8 cellular contexts compared by ENCODE assay signal in the genomic region with DNA sequence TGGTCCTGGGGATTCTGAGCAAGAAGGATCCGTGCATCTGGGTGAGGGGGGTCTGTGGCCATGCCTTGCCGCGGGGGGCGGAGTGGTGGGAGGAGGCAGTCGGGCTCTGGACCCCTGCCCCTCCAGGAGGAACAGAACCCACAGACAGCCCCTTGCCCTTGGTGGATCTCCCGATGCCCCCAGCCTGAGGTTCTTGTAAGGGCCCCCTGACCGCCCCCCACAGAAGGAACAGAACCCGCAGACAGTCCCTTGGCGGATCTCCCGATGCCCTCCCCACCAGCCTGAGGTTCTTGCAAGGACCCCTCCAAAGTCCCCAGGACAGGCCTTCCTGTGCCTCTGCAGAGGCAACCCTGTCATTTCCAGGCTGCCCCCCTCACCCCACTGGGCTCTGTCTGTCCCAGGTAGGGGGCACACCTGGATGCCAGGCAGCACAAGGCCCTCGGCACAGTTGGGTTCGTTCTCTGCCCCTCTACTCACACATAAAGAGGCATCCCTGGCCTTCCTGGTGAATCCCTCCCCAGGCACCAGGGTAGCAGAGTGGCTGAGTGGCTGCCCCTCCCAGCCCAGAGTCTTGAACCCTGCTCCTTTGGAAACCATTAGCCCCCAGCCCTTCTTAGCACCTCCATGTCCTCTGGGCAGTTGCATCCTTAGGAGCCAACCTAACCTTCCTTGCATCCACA. TPM values are rescaled to one million over a fixed set of nuclear protein-coding genes. Genes with fewer than 3 reads are reported as not detected.
DNase-seq lines count a peak whose midpoint lies in the region; ATAC-seq and TF ChIP-seq lines count a peak whose summit lies in the region.

No MANE protein-coding gene starts in this region.

- CTCF ChIA-PET in activated CD4-positive, alpha-beta T cell treated with anti-CD3 and anti-CD28 coated beads, Interleukin-2, amount 10 ng/mL, durations not matched to agents 7 days and 5 days (lab: Charles Lee): interaction anchor here (1.3 to 1.6 kb wide), 2 partner anchors 8 to 204 kb away, joined by 6 to 9 read pairs; no protein-coding TSS in a partner anchor
- CTCF ChIA-PET in mammary epithelial cell (lab: Charles Lee; ENCODE audit: low non-redundant PET): no interaction called here

- H3K79me2 ChIP-seq in mammary epithelial cell (ENCODE audit: insufficient read depth, low read length): peaks cover 73% of the 10 kb centered on the region

- in situ Hi-C loops in mammary epithelial cell (cut with MboI; ENCODE audit: low sequenced_read_pairs in 2 of 2): loop anchor here (5.0 to 10.0 kb wide), 3 partner anchors 63 to 285 kb away; no protein-coding TSS in a partner anchor

- POLR2A ChIA-PET in activated CD4-positive, alpha-beta T cell treated with anti-CD3 and anti-CD28 coated beads, Interleukin-2, amount 10 ng/mL, durations not matched to agents 7 days and 5 days (lab: Charles Lee): no interaction called here

- 70% methylated on average over 3 of the region's 12 CpGs for WGBS in mammary epithelial cell (ENCODE audit: low coverage, missing lambda C conversion rate)
- WGBS in suprapubic skin: 67% methylated on average over 2 of the region's 12 CpGs

- H3K27me3 ChIP-seq in mammary epithelial cell (ENCODE audit: insufficient read depth, low read length) (no peaks in the 10 kb centered on the region), layer of hippocampus (ENCODE audit: control insufficient read depth, insufficient read depth, low read length) (peaks cover 3% of the 10 kb centered on the region), suprapubic skin (peaks cover 15% of the 10 kb centered on the region)

- no peak for DNase-seq in activated CD4-positive, alpha-beta T cell treated with anti-CD3 and anti-CD28 coated beads, Interleukin-2, amount 10 ng/mL, durations not matched to agents 7 days and 5 days
- DNase-seq in activated CD4-positive, alpha-beta T cell treated with anti-CD3 and anti-CD28 coated beads for 4 hours: no peak
- DNase-seq in mammary epithelial cell (no peak), suprapubic skin (ENCODE audit: low spot score in 2 of 2) (peak in 1 of 2 donors; percentile 64), GF-D8 (lab: John Stamatoyannopoulos, UW) (no peak)
- DNase-seq in effector CD8-positive, alpha-beta T cell (lab: John Stamatoyannopoulos, UW): no peak

- H3K9me3 Mint-ChIP-seq in activated CD4-positive, alpha-beta T cell treated with anti-CD3 and anti-CD28 coated beads, Interleukin-2, amount 10 ng/mL, durations not matched to agents 7 days and 5 days: no peaks in the 10 kb centered on the region

- no peak overlapping the region for H3K27ac Mint-ChIP-seq in activated CD4-positive, alpha-beta T cell treated with anti-CD3 and anti-CD28 coated beads, Interleukin-2, amount 10 ng/mL, durations not matched to agents 7 days and 5 days

- intact Hi-C loops in mammary epithelial cell (cut with micrococcal nuclease): loop anchor here (5.0 to 10.0 kb wide), 2 partner anchors 127 to 375 kb away; partner anchors contain the start of genes DUSP28 and RNPEPL1

- ATAC-seq in HG02885 (IDR thresholded peaks at IDR 0.05; ENCODE audit: poor library complexity, unreplicated experiment): no peak

- H3K27ac ChIP-seq in mammary epithelial cell (ENCODE audit: insufficient read depth, low read depth, low read length) (peak overlapping the region; percentile 57), layer of hippocampus (ENCODE audit: low read depth, low read length) (peak overlapping the region; percentile 55), suprapubic skin (peak overlapping the region; percentile 95)

- H3K4me1 ChIP-seq in mammary epithelial cell (ENCODE audit: insufficient read depth, low read length): peaks cover 69% of the 10 kb centered on the region
- peaks cover 91% of the 10 kb centered on the region for H3K4me1 ChIP-seq in suprapubic skin

- H3K9ac ChIP-seq in mammary epithelial cell (ENCODE audit: insufficient read depth, low read length): peak overlapping the region; percentile 62

- H3K36me3 ChIP-seq in mammary epithelial cell (ENCODE audit: insufficient read depth, low read length): no peaks in the 10 kb centered on the region
- H3K36me3 ChIP-seq in suprapubic skin: no peaks in the 10 kb centered on the region

- H3K36me3 Mint-ChIP-seq in activated CD4-positive, alpha-beta T cell treated with anti-CD3 and anti-CD28 coated beads, Interleukin-2, amount 10 ng/mL, durations not matched to agents 7 days and 5 days (ENCODE audit: low read depth): no peaks in the 10 kb centered on the region

- no peak overlapping the region for H2AFZ ChIP-seq in mammary epithelial cell (ENCODE audit: low read depth, low read length)

- H3K9me3 ChIP-seq in mammary epithelial cell (replicated peaks; ENCODE audit: insufficient read depth, low read length) (no peaks in the 10 kb centered on the region), suprapubic skin (no peaks in the 10 kb centered on the region)

- peak overlapping the region; percentile 48 for H3K4me3 Mint-ChIP-seq in activated CD4-positive, alpha-beta T cell treated with anti-CD3 and anti-CD28 coated beads, Interleukin-2, amount 10 ng/mL, durations not matched to agents 7 days and 5 days

- TF ChIP-seq EP300 in suprapubic skin (IDR thresholded peaks at IDR 0.05): no peak

- H4K20me1 ChIP-seq in mammary epithelial cell (ENCODE audit: insufficient read depth, low read length): no peaks in the 10 kb centered on the region

- no TSS peak for BruUV-seq in mammary epithelial cell (replicated peaks; lab: Mats Ljungman, UMichigan)

- peaks cover 13% of the 10 kb centered on the region for H3K4me1 Mint-ChIP-seq in activated CD4-positive, alpha-beta T cell treated with anti-CD3 and anti-CD28 coated beads, Interleukin-2, amount 10 ng/mL, durations not matched to agents 7 days and 5 days

- no peak for TF ChIP-seq POLR2A in suprapubic skin (IDR thresholded peaks at IDR 0.05)

- no peak for TF ChIP-seq CTCF in mammary epithelial cell (conservative IDR thresholded peaks at IDR 0.05 in 1 of 2, IDR thresholded peaks at IDR 0.05 in 1 of 2; ENCODE audit: extremely low read depth in 1 of 2, insufficient read depth in 1 of 2, low read depth in 1 of 2, low read length in 2 of 2)
- no peak for TF ChIP-seq CTCF in suprapubic skin (IDR thresholded peaks at IDR 0.05)

- peak overlapping the region; percentile 90 for H3K4me2 ChIP-seq in mammary epithelial cell (ENCODE audit: insufficient read depth, low read depth, low read length)

- H3K4me3 ChIP-seq in mammary epithelial cell (replicated peaks in 1 of 3; ENCODE audit: insufficient read depth in 1 of 3, low read depth in 2 of 3, low read length in 3 of 3) (peak overlapping the region; percentile 61 to 74 (median 71)), suprapubic skin (peak overlapping the region; percentile 93)

- dilution Hi-C loops in mammary epithelial cell (cut with HindIII; ENCODE audit: low sequenced_read_pairs): loop anchor here (10.0 kb wide), 1 partner anchor 203 kb away; no protein-coding TSS in a partner anchor

- H3K27me3 Mint-ChIP-seq in activated CD4-positive, alpha-beta T cell treated with anti-CD3 and anti-CD28 coated beads, Interleukin-2, amount 10 ng/mL, durations not matched to agents 7 days and 5 days: peaks cover 14% of the 10 kb centered on the region

RNA-seq across cellular contexts. Expression of gene GPC1, which starts 1.9 kb away (rescaled TPM):
- 1 to 10 TPM; 7.3 to 7.5 TPM for total RNA-seq in activated CD4-positive, alpha-beta T cell treated with anti-CD3 and anti-CD28 coated beads, Interleukin-2, amount 10 ng/mL, durations not matched to agents 7 days and 5 days
- total RNA-seq in mammary epithelial cell (100 to 1,000 TPM; 238 to 266 TPM), suprapubic skin (100 to 1,000 TPM; 130 to 164 (median 145) TPM)
- 178 TPM for polyA plus RNA-seq in mammary epithelial cell
- polyA minus RNA-seq in mammary epithelial cell: 84.2 TPM

Comparison
In these comparisons a context has a peak if more than half of its experiments do, and no peak if none do; other contexts are left out.
1. RNA of gene GPC1, which starts 1.9 kb away (total RNA-seq): 238 to 266 TPM in mammary epithelial cell and 130 to 164 TPM in suprapubic skin; 7.3 to 7.5 TPM in activated CD4-positive, alpha-beta T cell treated with anti-CD3 and anti-CD28 coated beads, Interleukin-2, amount 10 ng/mL, durations not matched to agents 7 days and 5 days; every median in the first group is over 10 times any median in the second.
2. Peak in every context shown above with its lines, with median percentiles within 50 percentile points of each other: H3K27ac ChIP-seq.